8 cellular contexts compared by ENCODE assay signal in genomic region chr17:5078106-5079028, GRCh38. TPM values are rescaled to one million over a fixed set of nuclear protein-coding genes. Genes with fewer than 3 reads are reported as not detected.
DNase-seq lines count a peak whose midpoint lies in the region; ATAC-seq and TF ChIP-seq lines count a peak whose summit lies in the region.

ZFP3 (plus strand) TSS chr17:5078467; CDS start chr17:5091505, 13,038 bp downstream.

- peaks cover 17% of the 10 kb centered on the region for H3K4me1 ChIP-seq in OCI-LY7 (ENCODE audit: insufficient read depth, low read length, poor library complexity, severe bottlenecking)

- DNase-seq in AG09309 (ENCODE audit: low read depth) (peak; percentile 40), OCI-LY7 (ENCODE audit: low spot score) (peak; percentile 71), fibroblast of villous mesenchyme (ENCODE audit: low read depth) (peak; percentile 71), omental fat pad (ENCODE audit: low spot score) (peak; percentile 52), substantia nigra (lab: John Stamatoyannopoulos, UW) (peak; percentile 24 to 90 (median 81))
- peak; percentile 64 for DNase-seq in activated T-helper 9 cell treated with anti-CD3 and anti-CD28 coated beads, Interleukin-2, amount 50 U/mL, for 16 hours (ENCODE audit: low read depth)

- POLR2A ChIA-PET in OCI-LY7 (lab: Charles Lee): interaction anchor here (0.5 to 0.8 kb wide), 2 partner anchors 205 to 473 kb away, joined by 3 to 7 read pairs; no protein-coding TSS in a partner anchor

- H3K4me3 ChIP-seq in AG09309 (ENCODE audit: control insufficient read depth, low read depth, low read length): peak within 1 kb of the TSS; percentile 86
- peak within 1 kb of the TSS; percentile 65 for H3K4me3 ChIP-seq in OCI-LY7 (ENCODE audit: low read depth, low read length, poor library complexity, severe bottlenecking)
- peak within 1 kb of the TSS; percentile 79 for H3K4me3 ChIP-seq in fibroblast of villous mesenchyme (ENCODE audit: low read depth, low read length)

- H3K79me2 ChIP-seq in OCI-LY7 (ENCODE audit: insufficient read depth, low read depth, low read length): no peaks in the 10 kb centered on the region

- H4K20me1 ChIP-seq in OCI-LY7 (ENCODE audit: insufficient read depth, low read length): no peaks in the 10 kb centered on the region

- H2AFZ ChIP-seq in OCI-LY7 (ENCODE audit: low read length): peak within 1 kb of the TSS; percentile 82; the same call in 1 of the 2 replicates

- intact Hi-C loops in OCI-LY7 (cut with micrococcal nuclease; ENCODE audit: unreplicated experiment): no loop called here

- no TSS peak for BruUV-seq in OCI-LY7 (replicated peaks; lab: Mats Ljungman, UMichigan)

- H3K9me2 ChIP-seq in OCI-LY7 (ENCODE audit: insufficient read depth, low read length): no peaks in the 10 kb centered on the region

- H3K27ac ChIP-seq in OCI-LY7 (ENCODE audit: low read depth, low read length, poor library complexity, severe bottlenecking) (peak within 1 kb of the TSS; percentile 2), substantia nigra (ENCODE audit: low read depth, low read length, poor library complexity, severe bottlenecking) (peak within 1 kb of the TSS; percentile 83)

- H3K4me2 ChIP-seq in OCI-LY7 (ENCODE audit: low read length): peak within 1 kb of the TSS; percentile 55

- CTCF ChIA-PET in OCI-LY7 (lab: Charles Lee; ENCODE audit: unreplicated experiment): no interaction called here

- H3K9me3 ChIP-seq in OCI-LY7 (ENCODE audit: low read length): no peaks in the 10 kb centered on the region

- no peak for TF ChIP-seq CTCF in AG09309 (IDR thresholded peaks at IDR 0.05; ENCODE audit: control insufficient read depth, insufficient read depth, low read depth, low read length, missing control alignments)
- peak; percentile 31 for TF ChIP-seq CTCF in OCI-LY7 (conservative IDR thresholded peaks at IDR 0.05; ENCODE audit: low read length)
- TF ChIP-seq CTCF in fibroblast of villous mesenchyme (IDR thresholded peaks at IDR 0.05; ENCODE audit: insufficient read depth, low read depth, low read length): no peak
- TF ChIP-seq CTCF in omental fat pad (IDR thresholded peaks at IDR 0.05): no peak

- ATAC-seq in GM19025 (IDR thresholded peaks at IDR 0.05; ENCODE audit: low read depth, unreplicated experiment): peak; percentile 74
- peak; percentile 91 for ATAC-seq in HG03432 (IDR thresholded peaks at IDR 0.05; ENCODE audit: unreplicated experiment)
- ATAC-seq in omental fat pad (ENCODE audit: low FRiP score): peak; percentile 90

- H3K36me3 ChIP-seq in OCI-LY7 (ENCODE audit: insufficient read depth, low read length): no peaks in the 10 kb centered on the region

RNA-seq across cellular contexts. Expression of gene ZFP3, which starts in this region (rescaled TPM):
- total RNA-seq in OCI-LY7 (2014; rRNA removed; shearing (Covaris generic)): 0.98 and 1.8 TPM in 2 replicates
- total RNA-seq in OCI-LY7 (2022): 0.34 and 0.65 TPM in 2 replicates
- 1.6 and 2.2 TPM in 2 replicates for total RNA-seq in fibroblast of villous mesenchyme
- 1 to 10 TPM; 3.1 to 6.6 (median 3.9) TPM for total RNA-seq in omental fat pad

Comparison
In these comparisons a context has a peak if more than half of its experiments do, and no peak if none do; other contexts are left out.
1. Peak in every context shown above with its lines: DNase-seq, ATAC-seq, H3K4me3 ChIP-seq and H3K27ac ChIP-seq.